16 cellular contexts compared by ENCODE assay signal in the genomic region with DNA sequence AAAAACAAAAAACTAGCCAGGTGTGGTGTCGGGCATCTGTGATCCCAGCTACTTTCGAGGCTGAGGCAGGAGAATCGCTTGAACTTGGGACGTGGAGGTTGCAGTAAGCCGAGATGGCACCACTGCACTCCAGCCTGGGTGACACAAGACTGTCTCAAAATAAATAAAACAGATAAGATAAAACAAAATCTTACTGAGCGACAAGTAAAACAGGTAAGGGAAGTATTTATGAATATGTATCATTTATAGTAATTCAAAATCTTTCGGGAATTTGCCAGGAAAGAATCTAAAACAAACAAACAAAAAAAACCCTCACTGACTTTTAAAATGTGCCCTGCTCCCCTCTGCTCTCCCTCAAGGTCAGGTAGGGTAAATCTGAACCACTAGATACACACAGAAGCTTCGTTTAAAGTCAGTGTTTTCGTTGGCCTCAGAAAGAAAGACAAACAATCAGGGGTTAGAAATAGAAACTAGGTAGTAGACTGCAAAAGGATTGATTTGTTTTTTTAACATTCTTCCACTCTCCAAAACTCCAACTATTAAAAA.
DNase-seq lines count a peak whose midpoint lies in the region; ATAC-seq and TF ChIP-seq lines count a peak whose summit lies in the region.
"Had no signal": no experiment of that assay in that cellular context is flagged by ENCODE, and none has a peak within 500 bp of the region (broad histone marks: within the 10 kb centered on the region; RNA-seq: fewer than 3 reads in every experiment).

No MANE protein-coding gene starts in this region.

- peak overlapping the region; percentile 70 for H3K4me3 Mint-ChIP-seq in activated naive CD4-positive, alpha-beta T cell treated with anti-CD3 and anti-CD28 coated beads, Interleukin-2, amount 50 U/mL, for 24 hours
- peak overlapping the region; percentile 84 to 88 for H3K4me3 Mint-ChIP-seq in effector memory CD8-positive, alpha-beta T cell
- peak overlapping the region; percentile 92 for H3K4me3 Mint-ChIP-seq in stimulated activated effector memory CD8-positive, alpha-beta T cell treated with anti-CD3 and anti-CD28 coated beads, Interleukin-12 subunit alpha, Interleukin-12 subunit beta, amount 100 ng/mL, for 72 hours

- no peak for ATAC-seq in effector memory CD8-positive, alpha-beta T cell (replicated peaks)
- no peak for ATAC-seq in stimulated activated effector memory CD8-positive, alpha-beta T cell treated with anti-CD3 and anti-CD28 coated beads, Interleukin-12 subunit alpha, Interleukin-12 subunit beta, amount 100 ng/mL, for 72 hours
- ATAC-seq in GM18870 (IDR thresholded peaks at IDR 0.05; ENCODE audit: unreplicated experiment) = no peak
- ATAC-seq: gastrocnemius medialis had no signal

- TF ChIP-seq CTCF in RWPE1 (conservative IDR thresholded peaks at IDR 0.05; ENCODE audit: low read depth) = no peak

- no peak for DNase-seq in activated naive CD4-positive, alpha-beta T cell (lab: John Stamatoyannopoulos, UW)
- DNase-seq in RWPE1 (ENCODE audit: low spot score) (no peak), Ammon's horn (ENCODE audit: low spot score) (no peak), germinal center (ENCODE audit: low spot score) (no peak)
- DNase-seq in effector memory CD8-positive, alpha-beta T cell = no peak
- no peak for DNase-seq in stimulated activated effector memory CD8-positive, alpha-beta T cell treated with anti-CD3 and anti-CD28 coated beads, Interleukin-12 subunit alpha, Interleukin-12 subunit beta, amount 100 ng/mL, for 72 hours (ENCODE audit: low spot score in 2 of 2)
- DNase-seq: BE2C, colonic mucosa, gastrocnemius medialis, HCEC 1CT, mesendoderm, MM.1S, NCI-H748 treated with DMSO at 0.1 percent for 48 hours, small intestine had no signal

- no peaks in the 10 kb centered on the region for H3K27me3 Mint-ChIP-seq in activated naive CD4-positive, alpha-beta T cell treated with anti-CD3 and anti-CD28 coated beads, Interleukin-2, amount 50 U/mL, for 24 hours
- no peaks in the 10 kb centered on the region for H3K27me3 Mint-ChIP-seq in effector memory CD8-positive, alpha-beta T cell

- CTCF ChIA-PET in RWPE1 (lab: Yijun Ruan, JAX) = interaction anchor here (0.7 to 2.7 kb wide), 4 partner anchors 9 to 389 kb away, joined by 4 to 15 read pairs (median 4); no protein-coding TSS in a partner anchor

- H3K4me1 Mint-ChIP-seq in activated naive CD4-positive, alpha-beta T cell treated with anti-CD3 and anti-CD28 coated beads, Interleukin-2, amount 50 U/mL, for 24 hours = peaks cover 17% of the 10 kb centered on the region
- peaks cover 20 to 22% of the 10 kb centered on the region in 2 donors for H3K4me1 Mint-ChIP-seq in effector memory CD8-positive, alpha-beta T cell (ENCODE audit: low read depth in 2 of 2)
- peaks cover 31% of the 10 kb centered on the region for H3K4me1 Mint-ChIP-seq in stimulated activated effector memory CD8-positive, alpha-beta T cell treated with anti-CD3 and anti-CD28 coated beads, Interleukin-12 subunit alpha, Interleukin-12 subunit beta, amount 100 ng/mL, for 72 hours

- H3K36me3 Mint-ChIP-seq in activated naive CD4-positive, alpha-beta T cell treated with anti-CD3 and anti-CD28 coated beads, Interleukin-2, amount 50 U/mL, for 24 hours = peaks cover 7% of the 10 kb centered on the region
- H3K36me3 Mint-ChIP-seq in effector memory CD8-positive, alpha-beta T cell (ENCODE audit: insufficient read depth) = peaks cover 15% of the 10 kb centered on the region
- peaks cover 26% of the 10 kb centered on the region for H3K36me3 Mint-ChIP-seq in stimulated activated effector memory CD8-positive, alpha-beta T cell treated with anti-CD3 and anti-CD28 coated beads, Interleukin-12 subunit alpha, Interleukin-12 subunit beta, amount 100 ng/mL, for 72 hours

- peak overlapping the region; percentile 55 for H3K27ac ChIP-seq in RWPE1
- H3K27ac ChIP-seq: colonic mucosa, gastrocnemius medialis had no signal

- no peaks in the 10 kb centered on the region for H3K9me3 Mint-ChIP-seq in activated naive CD4-positive, alpha-beta T cell treated with anti-CD3 and anti-CD28 coated beads, Interleukin-2, amount 50 U/mL, for 24 hours
- no peaks in the 10 kb centered on the region for H3K9me3 Mint-ChIP-seq in effector memory CD8-positive, alpha-beta T cell
- no peaks in the 10 kb centered on the region for H3K9me3 Mint-ChIP-seq in stimulated activated effector memory CD8-positive, alpha-beta T cell treated with anti-CD3 and anti-CD28 coated beads, Interleukin-12 subunit alpha, Interleukin-12 subunit beta, amount 100 ng/mL, for 72 hours

- no peak overlapping the region for H3K27ac Mint-ChIP-seq in activated naive CD4-positive, alpha-beta T cell treated with anti-CD3 and anti-CD28 coated beads, Interleukin-2, amount 50 U/mL, for 24 hours
- H3K27ac Mint-ChIP-seq in effector memory CD8-positive, alpha-beta T cell = peak overlapping the region in 1 of 2 donors; percentile 23
- H3K27ac Mint-ChIP-seq in stimulated activated effector memory CD8-positive, alpha-beta T cell treated with anti-CD3 and anti-CD28 coated beads, Interleukin-12 subunit alpha, Interleukin-12 subunit beta, amount 100 ng/mL, for 72 hours = no peak overlapping the region

- POLR2A ChIA-PET in RWPE1 (lab: Yijun Ruan, JAX; ENCODE audit: low non-redundant PET) = no interaction called here
